In the genomic region with DNA sequence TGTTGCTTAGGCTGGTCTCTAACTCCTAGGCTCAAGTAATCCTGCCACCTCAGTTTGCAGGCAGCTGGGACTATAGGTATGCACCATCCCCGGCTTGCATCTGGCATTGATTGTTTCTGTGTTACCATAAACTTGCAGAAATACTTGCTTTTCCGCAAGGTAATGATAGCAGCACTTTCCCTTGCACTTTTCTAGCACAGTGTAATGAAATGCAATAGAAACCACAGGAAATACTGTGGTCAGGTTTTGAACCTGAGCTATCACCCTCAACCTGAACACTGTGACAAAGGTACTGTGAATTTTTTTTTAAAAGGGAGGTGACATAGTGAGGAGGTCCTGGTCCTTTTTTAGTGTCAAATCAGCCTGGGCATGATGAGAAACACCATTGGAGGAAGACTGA, we compare ENCODE assay signal across 11 cellular contexts. TPM values are rescaled to one million over a fixed set of nuclear protein-coding genes. Genes with fewer than 3 reads are reported as not detected.
DNase-seq lines count a peak whose midpoint lies in the region; ATAC-seq, FAIRE-seq and TF ChIP-seq lines count a peak whose summit lies in the region.
"Had no signal": no experiment of that assay in that cellular context is flagged by ENCODE, and none has a peak within 500 bp of the region (broad histone marks: within the 10 kb centered on the region; RNA-seq: fewer than 3 reads in every experiment).

No MANE protein-coding gene starts in this region.

- no peaks in the 10 kb centered on the region for H3K9me3 Mint-ChIP-seq in mesothelial cell of epicardium
- H3K9me3 Mint-ChIP-seq: nephron had no signal

- TF ChIP-seq CTCF in mesothelial cell of epicardium (IDR thresholded peaks at IDR 0.05; ENCODE audit: unreplicated experiment), result no peak

- H3K4me1 Mint-ChIP-seq in mesothelial cell of epicardium, result peaks cover 4% of the 10 kb centered on the region

- intact Hi-C loops in Right ventricle myocardium inferior (cut with DNase I), result loop anchor here (10.0 kb wide), 1 partner anchor 287 kb away; no protein-coding TSS in a partner anchor

- no peak overlapping the region for H3K4me3 Mint-ChIP-seq in mesothelial cell of epicardium
- H3K4me3 Mint-ChIP-seq: nephron had no signal

- FAIRE-seq in RCC 7860 (lab: Jason Lieb, UNC), result no peak

- DNase-seq in stimulated activated CD4-positive, alpha-beta T cell treated with anti-CD3 and anti-CD28 coated beads, Interleukin-1b, Interleukin-23, amount 100 ng/mL, for 48 hours, result peak; percentile 10
- no peak for DNase-seq in stimulated activated CD4-positive, alpha-beta T cell treated with anti-CD3 and anti-CD28 coated beads, Interleukin-4, amount 100 ng/mL, for 4 hours
- DNase-seq in SW480 (ENCODE audit: low spot score) (peak; percentile 13), RCC 7860 (ENCODE audit: low spot score) (no peak), Right ventricle myocardium inferior (ENCODE audit: missing footprints) (no peak), NCI-H1092 treated with DMSO at 0.1 percent for 48 hours (lab: John Stamatoyannopoulos, UW) (no peak), mesothelial cell of epicardium (ENCODE audit: low spot score in 2 of 2, unreplicated experiment in 2 of 2) (no peak)
- DNase-seq: activated CD4-positive, alpha-beta T cell treated with anti-CD3 and anti-CD28 coated beads, Interleukin-2, amount 50 U/mL, for 1 hour; DND-41 had no signal

- H3K36me3 Mint-ChIP-seq in mesothelial cell of epicardium, result no peaks in the 10 kb centered on the region

- ATAC-seq in HG02973 (IDR thresholded peaks at IDR 0.05; ENCODE audit: unreplicated experiment) (peak; percentile 82), Right ventricle myocardium inferior (no peak)

- peaks cover 43% of the 10 kb centered on the region for H3K27me3 Mint-ChIP-seq in mesothelial cell of epicardium (ENCODE audit: low read depth)

- H3K27ac Mint-ChIP-seq in mesothelial cell of epicardium, result no peak overlapping the region
- H3K27ac Mint-ChIP-seq: nephron had no signal

RNA-seq across cellular contexts. Expression of gene DHRS9, which starts 38.3 kb away (rescaled TPM):
- total RNA-seq in Right ventricle myocardium inferior, result 0.81 TPM
- total RNA-seq in mesothelial cell of epicardium, result 0.16 to 0.18 TPM in 2 of 3 replicates, not detected in the other

Comparison
In these comparisons a context has a peak if more than half of its experiments do, and no peak if none do; other contexts are left out.
1. DNase-seq: peak in stimulated activated CD4-positive, alpha-beta T cell treated with anti-CD3 and anti-CD28 coated beads, Interleukin-1b, Interleukin-23, amount 100 ng/mL, for 48 hours (single experiment) and SW480 (single experiment); none in stimulated activated CD4-positive, alpha-beta T cell treated with anti-CD3 and anti-CD28 coated beads, Interleukin-4, amount 100 ng/mL, for 4 hours (0 of 2), RCC 7860 (single experiment), Right ventricle myocardium inferior (single experiment), NCI-H1092 treated with DMSO at 0.1 percent for 48 hours (single experiment) and mesothelial cell of epicardium (0 of 2).